ENCODE assay signal across 8 cellular contexts in the genomic region with DNA sequence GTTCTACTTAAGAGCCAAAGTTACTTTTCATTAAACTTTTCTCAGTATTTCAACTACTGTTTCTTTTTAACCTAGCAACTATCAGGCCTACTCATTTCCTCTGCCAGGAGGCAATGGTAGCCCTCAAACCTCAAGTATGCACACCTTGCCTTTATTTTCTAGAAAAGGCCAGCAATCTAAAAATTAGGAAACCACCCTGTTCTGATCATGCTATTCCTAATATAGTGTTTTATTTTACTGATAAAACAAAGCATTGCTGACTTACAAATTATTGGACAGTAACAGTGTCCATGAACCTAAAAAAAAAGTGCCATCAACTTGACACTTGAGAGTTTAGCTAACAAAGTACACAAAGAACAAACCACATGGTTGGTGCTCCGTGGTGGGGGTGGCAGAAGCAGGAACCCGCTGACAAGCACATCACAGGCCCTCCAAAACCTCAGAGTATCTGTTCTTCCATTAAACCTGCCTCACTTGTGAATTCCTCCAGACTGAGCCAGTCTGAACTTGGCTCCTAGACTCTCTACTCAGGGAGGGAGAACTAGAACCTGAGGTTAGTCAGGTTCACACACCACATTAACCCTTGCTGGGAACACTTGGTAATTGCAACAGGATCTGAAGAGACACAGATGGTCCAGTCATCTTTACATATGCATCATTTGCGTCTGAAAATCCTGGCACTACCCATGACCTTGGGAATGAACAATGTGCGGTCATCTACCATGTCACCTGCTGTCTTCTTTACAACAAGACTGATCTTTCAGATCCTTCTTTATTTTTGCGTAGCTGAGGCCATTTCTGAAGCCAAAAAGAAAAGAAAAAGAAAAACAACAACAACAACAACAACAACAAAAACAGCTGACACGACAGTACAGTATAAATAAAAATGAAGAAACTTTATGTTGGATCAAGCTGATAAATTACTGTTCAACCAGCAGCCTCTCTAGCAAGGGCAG. TPM values are rescaled to one million over a fixed set of nuclear protein-coding genes. Genes with fewer than 3 reads are reported as not detected.
DNase-seq lines count a peak whose midpoint lies in the region; ATAC-seq and TF ChIP-seq lines count a peak whose summit lies in the region.

No MANE protein-coding gene starts in this region.

- ATAC-seq in GM21717 (IDR thresholded peaks at IDR 0.05; ENCODE audit: unreplicated experiment), result peak; percentile 30

- peaks cover 5% of the 10 kb centered on the region for H3K36me3 Mint-ChIP-seq in glutamatergic neuron (ENCODE audit: unreplicated experiment)

- H3K4me3 Mint-ChIP-seq in glutamatergic neuron (ENCODE audit: unreplicated experiment), result no peak overlapping the region

- no peak overlapping the region for H3K27ac Mint-ChIP-seq in glutamatergic neuron (ENCODE audit: unreplicated experiment)

- H3K27me3 Mint-ChIP-seq in glutamatergic neuron (ENCODE audit: unreplicated experiment), result no peaks in the 10 kb centered on the region

- no peak for TF ChIP-seq CTCF in glutamatergic neuron (IDR thresholded peaks at IDR 0.05; ENCODE audit: partially characterized antibody, unreplicated experiment)

- DNase-seq in AG20443 (ENCODE audit: low spot score) (peak; percentile 20), RKO (ENCODE audit: low spot score) (peak; percentile 41), amniotic epithelial cell (ENCODE audit: low read depth) (peak; percentile 64), myocyte (ENCODE audit: low read depth) (peak; percentile 74), NCI-H748 treated with DMSO at 0.1 percent for 48 hours (lab: John Stamatoyannopoulos, UW) (no peak), glutamatergic neuron (no peak), SIG-M5 (lab: John Stamatoyannopoulos, UW) (no peak)

- no peaks in the 10 kb centered on the region for H3K4me1 Mint-ChIP-seq in glutamatergic neuron (ENCODE audit: low read depth, unreplicated experiment)

- H3K9me3 Mint-ChIP-seq in glutamatergic neuron (ENCODE audit: unreplicated experiment), result peaks cover 1% of the 10 kb centered on the region

RNA-seq across cellular contexts. Expression of a gene that starts 31.9 kb away (rescaled TPM):
- total RNA-seq in myocyte, result 12.5 and 22.5 TPM in 2 replicates
- 18.3 TPM for polyA plus RNA-seq in myocyte (2012)
- total RNA-seq in glutamatergic neuron (ENCODE audit: unreplicated experiment), result 20.7 TPM

Comparison
In these comparisons a context has a peak if more than half of its experiments do, and no peak if none do; other contexts are left out.
1. DNase-seq: peak in AG20443 (single experiment), RKO (single experiment), amniotic epithelial cell (single experiment) and myocyte (single experiment); none in NCI-H748 treated with DMSO at 0.1 percent for 48 hours (single experiment), glutamatergic neuron (single experiment) and SIG-M5 (single experiment).